Comparison of ENCODE assay signal across 24 cellular contexts in genomic region chr4:96598465-96598864, GRCh38.
DNase-seq lines count a peak whose midpoint lies in the region; ATAC-seq and TF ChIP-seq lines count a peak whose summit lies in the region.
"Had no signal": no experiment of that assay in that cellular context is flagged by ENCODE, and none has a peak within 500 bp of the region (broad histone marks: within the 10 kb centered on the region; RNA-seq: fewer than 3 reads in every experiment).

No MANE protein-coding gene starts in this region.

- CTCF ChIA-PET in WTC11 (lab: Charles Lee) (no interaction called here), T-cell (lab: Charles Lee) (no interaction called here)

- DNase-seq in DND-41, result no peak
- peak; percentile 22 for DNase-seq in WTC11 (ENCODE audit: low spot score)
- DNase-seq in left ventricle myocardium superior, result peak; percentile 50
- DNase-seq in ovary, result peak; percentile 28 to 47 (median 39)
- no peak for DNase-seq in T1000 (lab: John Stamatoyannopoulos, UW)
- no peak for DNase-seq in T-cell
- no peak for DNase-seq in NCI-H1417 treated with DMSO at 0.1 percent for 48 hours (lab: John Stamatoyannopoulos, UW)
- DNase-seq: activated CD8-positive, alpha-beta T cell treated with anti-CD3 and anti-CD28 coated beads for 36 hours; activated gamma-delta T cell; Calu3; cortex of kidney; H9; MG63; NCI-H1436; NCI-H510A treated with DMSO at 0.1 percent for 48 hours; stimulated activated CD4-positive, alpha-beta T cell treated with anti-CD3 and anti-CD28 coated beads, Interleukin-4, amount 100 ng/mL, for 4 hours; transverse colon had no signal

- H3K4me1 Mint-ChIP-seq in WTC11, result peaks cover 24% of the 10 kb centered on the region
- no peaks in the 10 kb centered on the region for H3K4me1 Mint-ChIP-seq in T-cell

- intact Hi-C loops in left ventricle myocardium superior (cut with micrococcal nuclease) (no loop called here), ovary (cut with DNase I) (no loop called here)

- no peaks in the 10 kb centered on the region for H3K9me3 ChIP-seq in DND-41 (ENCODE audit: insufficient read depth, low read length, severe bottlenecking)
- H3K9me3 ChIP-seq in ovary, result no peaks in the 10 kb centered on the region
- H3K9me3 ChIP-seq: A549; BLaER1 treated with 17β-estradiol and CSF1 and Interleukin-3, amounts not matched to agents 10 nM and 100 nM; MG63; transverse colon had no signal

- H3K79me2 ChIP-seq in DND-41 (ENCODE audit: insufficient read depth, low read length), result no peaks in the 10 kb centered on the region

- no peak for TF ChIP-seq EP300 in ovary (IDR thresholded peaks at IDR 0.05)

- H3K9ac ChIP-seq in DND-41 (ENCODE audit: low read depth, low read length), result no peak overlapping the region
- H3K9ac ChIP-seq: BLaER1 treated with 17β-estradiol and CSF1 and Interleukin-3, amounts not matched to agents 10 nM and 100 nM had no signal

- TF ChIP-seq CTCF in DND-41 (IDR thresholded peaks at IDR 0.05; ENCODE audit: borderline replicate concordance, extremely low read depth, low read length, poor library complexity, severe bottlenecking) (no peak), WTC11 (IDR thresholded peaks at IDR 0.05) (no peak), ovary (IDR thresholded peaks at IDR 0.05) (no peak)

- no peak overlapping the region for H3K27ac Mint-ChIP-seq in WTC11
- H3K27ac Mint-ChIP-seq in T-cell, result no peak overlapping the region
- H3K27ac Mint-ChIP-seq: activated CD8-positive, alpha-beta T cell treated with anti-CD3 and anti-CD28 coated beads for 36 hours; stimulated activated naive CD8-positive, alpha-beta T cell treated with anti-CD3 and anti-CD28 coated beads, Interleukin-15, Interleukin-2, amounts not matched to agents 100 ng/mL and 50 ng/mL, for 24 hours had no signal

- ATAC-seq in DND-41 (ENCODE audit: insufficient read depth, low read depth), result no peak
- ATAC-seq in WTC11, result peak; percentile 55
- peak; percentile 93 for ATAC-seq in left ventricle myocardium superior
- ATAC-seq in GM19452 (IDR thresholded peaks at IDR 0.05; ENCODE audit: unreplicated experiment), result no peak
- ATAC-seq in T-cell (replicated peaks in 1 of 4), result no peak
- ATAC-seq: A549; activated CD4-positive, CD25-positive, alpha-beta regulatory T cell treated with anti-CD3 and anti-CD28 coated beads, Interleukin-2, amount 50 U/mL, for 24 hours; activated CD8-positive, alpha-beta T cell treated with anti-CD3 and anti-CD28 coated beads for 36 hours; left lobe of liver had no signal

- H3K36me3 Mint-ChIP-seq in WTC11, result no peaks in the 10 kb centered on the region
- no peaks in the 10 kb centered on the region for H3K36me3 Mint-ChIP-seq in T-cell

- H3K27me3 ChIP-seq in DND-41 (ENCODE audit: insufficient read depth, low read length, poor library complexity) (no peaks in the 10 kb centered on the region), ovary (peaks cover 4% of the 10 kb centered on the region)
- H3K27me3 ChIP-seq: BLaER1 treated with 17β-estradiol and CSF1 and Interleukin-3, amounts not matched to agents 10 nM and 100 nM; MG63; transverse colon had no signal

- H3K4me2 ChIP-seq in DND-41 (ENCODE audit: insufficient read depth, low read length), result no peak overlapping the region
- H3K4me2 ChIP-seq: A549; BLaER1 treated with 17β-estradiol and CSF1 and Interleukin-3, amounts not matched to agents 10 nM and 100 nM had no signal

- 10 to 16% (median 11%) methylated on average over 6 of the region's 6 CpGs for WGBS in ovary, 3 donors

- H3K36me3 ChIP-seq in DND-41 (ENCODE audit: insufficient read depth, low read length) (no peaks in the 10 kb centered on the region), ovary (no peaks in the 10 kb centered on the region)
- H3K36me3 ChIP-seq: BLaER1 treated with 17β-estradiol and CSF1 and Interleukin-3, amounts not matched to agents 10 nM and 100 nM; MG63; transverse colon had no signal

- POLR2A ChIA-PET in WTC11 (lab: Charles Lee), result no interaction called here
- POLR2A ChIA-PET in T-cell (lab: Charles Lee), result no interaction called here

- TF ChIP-seq POLR2A in ovary (IDR thresholded peaks at IDR 0.05), result no peak

- H3K9me3 Mint-ChIP-seq in WTC11 (no peaks in the 10 kb centered on the region), T-cell (peaks cover 0 to 10% (median 4%) of the 10 kb centered on the region in 3 donors)
- H3K9me3 Mint-ChIP-seq: H9 had no signal

- H3K27ac ChIP-seq in DND-41 (ENCODE audit: low read length) (no peak overlapping the region), ovary (no peak overlapping the region)
- H3K27ac ChIP-seq: A549; BLaER1 treated with 17β-estradiol and CSF1 and Interleukin-3, amounts not matched to agents 10 nM and 100 nM; RWPE1; transverse colon had no signal

- no peaks in the 10 kb centered on the region for H4K20me1 ChIP-seq in DND-41 (ENCODE audit: insufficient read depth, low read length)
- H4K20me1 ChIP-seq: BLaER1 treated with 17β-estradiol and CSF1 and Interleukin-3, amounts not matched to agents 10 nM and 100 nM had no signal

- no peak overlapping the region for H3K4me3 Mint-ChIP-seq in WTC11
- no peak overlapping the region for H3K4me3 Mint-ChIP-seq in T-cell
- H3K4me3 Mint-ChIP-seq: activated CD8-positive, alpha-beta T cell treated with anti-CD3 and anti-CD28 coated beads for 36 hours; H9; stimulated activated naive CD8-positive, alpha-beta T cell treated with anti-CD3 and anti-CD28 coated beads, Interleukin-15, Interleukin-2, amounts not matched to agents 100 ng/mL and 50 ng/mL, for 24 hours had no signal

- H3K4me1 ChIP-seq in DND-41 (ENCODE audit: insufficient read depth, low read length) (peaks cover 9% of the 10 kb centered on the region), ovary (ENCODE audit: insufficient read depth) (peaks cover 2% of the 10 kb centered on the region)
- H3K4me1 ChIP-seq: A549; BLaER1 treated with 17β-estradiol and CSF1 and Interleukin-3, amounts not matched to agents 10 nM and 100 nM; transverse colon had no signal

- H3K27me3 Mint-ChIP-seq in WTC11 (ENCODE audit: low read depth), result no peaks in the 10 kb centered on the region
- no peaks in the 10 kb centered on the region for H3K27me3 Mint-ChIP-seq in T-cell
- H3K27me3 Mint-ChIP-seq: activated CD8-positive, alpha-beta T cell treated with anti-CD3 and anti-CD28 coated beads for 36 hours; stimulated activated naive CD8-positive, alpha-beta T cell treated with anti-CD3 and anti-CD28 coated beads, Interleukin-15, Interleukin-2, amounts not matched to agents 100 ng/mL and 50 ng/mL, for 24 hours had no signal

- H3K4me3 ChIP-seq in DND-41 (ENCODE audit: low read depth in 1 of 2, low read length in 2 of 2) (no peak overlapping the region), ovary (no peak overlapping the region)
- H3K4me3 ChIP-seq: A549; BLaER1 treated with 17β-estradiol and CSF1 and Interleukin-3, amounts not matched to agents 10 nM and 100 nM; MG63; transverse colon had no signal

- peak overlapping the region; percentile 52; the same call in 1 of the 2 replicates for H2AFZ ChIP-seq in DND-41 (ENCODE audit: low read depth, low read length)

TF ChIP-seq in WTC11, 78 proteins besides CTCF, POLR2A, EP300 and RAD21:
- no peak for TF ChIP-seq CREM (CRISPR knock-in tag; IDR thresholded peaks at IDR 0.05)
- TF ChIP-seq ZNF671 (CRISPR knock-in tag; IDR thresholded peaks at IDR 0.05), result no peak
- no peak for TF ChIP-seq FOXP4 (CRISPR knock-in tag; IDR thresholded peaks at IDR 0.05)
- no peak for TF ChIP-seq MYBL2 (CRISPR knock-in tag; IDR thresholded peaks at IDR 0.05)
- no peak for TF ChIP-seq NFYB (CRISPR knock-in tag; conservative IDR thresholded peaks at IDR 0.05; ENCODE audit: low read depth)

Comparison
In these comparisons a context has a peak if more than half of its experiments do, and no peak if none do; other contexts are left out.
1. ATAC-seq: peak in WTC11 (single experiment) and left ventricle myocardium superior (single experiment); none in DND-41 (single experiment), GM19452 (single experiment) and T-cell (0 of 4).
2. DNase-seq: peak in WTC11 (single experiment), left ventricle myocardium superior (single experiment) and ovary (5 of 5); none in DND-41 (single experiment), T1000 (single experiment), T-cell (0 of 34) and NCI-H1417 treated with DMSO at 0.1 percent for 48 hours (single experiment).